9 cellular contexts compared by ENCODE assay signal in the genomic region with DNA sequence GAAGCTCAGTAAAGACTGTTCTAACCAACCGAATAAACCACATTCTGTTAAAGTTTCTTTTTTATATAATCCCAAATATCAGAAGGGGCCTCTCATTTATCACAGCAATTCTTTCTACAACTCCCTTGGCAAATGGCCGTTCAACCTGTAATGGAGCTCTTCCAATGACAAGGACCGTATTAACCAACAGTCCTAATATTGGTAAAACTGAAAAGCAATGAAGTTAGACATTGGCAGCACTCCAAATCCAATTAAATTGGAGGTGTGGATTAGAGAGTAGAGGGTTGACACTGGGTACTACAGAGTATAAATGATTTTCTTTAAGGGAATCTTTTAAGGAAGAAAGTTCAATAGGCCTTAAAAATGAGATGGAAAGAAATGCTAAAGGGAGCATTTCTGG. TPM values are rescaled to one million over a fixed set of nuclear protein-coding genes. Genes with fewer than 3 reads are reported as not detected.
DNase-seq lines count a peak whose midpoint lies in the region; ATAC-seq, FAIRE-seq and TF ChIP-seq lines count a peak whose summit lies in the region.
"Had no signal": no experiment of that assay in that cellular context is flagged by ENCODE, and none has a peak within 500 bp of the region (broad histone marks: within the 10 kb centered on the region; RNA-seq: fewer than 3 reads in every experiment).

No MANE protein-coding gene starts in this region.

- dilution Hi-C loops in endothelial cell of umbilical vein (cut with MboI; ENCODE audit: extremely low pct_ligation_motif_present, low sequenced_read_pairs), result no loop called here

- POLR2A ChIA-PET in Caco-2 (lab: Charles Lee), result no interaction called here
- POLR2A ChIA-PET in endothelial cell of umbilical vein (lab: Charles Lee), result interaction anchor here (0.6 kb wide), 1 partner anchor 13 kb away, joined by 3 read pairs; no protein-coding TSS in a partner anchor

- H2AFZ ChIP-seq in MM.1S (ENCODE audit: low read length), result peak overlapping the region; percentile 74; the same call in 1 of the 2 replicates
- H2AFZ ChIP-seq in endothelial cell of umbilical vein (ENCODE audit: low read depth, low read length), result no peak overlapping the region
- peak overlapping the region; percentile 78 for H2AFZ ChIP-seq in parathyroid adenoma

- intact Hi-C loops in Caco-2 (cut with micrococcal nuclease; ENCODE audit: unreplicated experiment), result no loop called here
- intact Hi-C loops in endothelial cell of umbilical vein (cut with micrococcal nuclease), result loop anchor here (2.0 to 5.0 kb wide), 2 partner anchors 22 to 352 kb away; partner anchors contain the start of gene TICAM2

- H3K36me3 ChIP-seq in Caco-2 (ENCODE audit: control insufficient read depth, insufficient read depth, low read length) (no peaks in the 10 kb centered on the region), MM.1S (replicated peaks; ENCODE audit: insufficient read depth, low read length) (no peaks in the 10 kb centered on the region; the same call in 1 of the 2 replicates), endothelial cell of umbilical vein (ENCODE audit: control insufficient read depth in 2 of 2, extremely low read depth in 1 of 2, insufficient read depth in 2 of 2, low read length in 2 of 2) (no peaks in the 10 kb centered on the region), parathyroid adenoma (ENCODE audit: control insufficient read depth, insufficient read depth, low read length) (no peaks in the 10 kb centered on the region)

- H3K27ac ChIP-seq in MM.1S (ENCODE audit: low read length) (no peak overlapping the region), endothelial cell of umbilical vein (ENCODE audit: insufficient read depth, low read depth, low read length) (peak overlapping the region; percentile 83), parathyroid adenoma (peak overlapping the region; percentile 81)

- H3K4me1 ChIP-seq in Caco-2, result peaks cover 13% of the 10 kb centered on the region; the same call in 1 of the 2 replicates
- peaks cover 13% of the 10 kb centered on the region; the same call in 1 of the 2 replicates for H3K4me1 ChIP-seq in MM.1S (ENCODE audit: low read length)
- peaks cover 30% of the 10 kb centered on the region for H3K4me1 ChIP-seq in endothelial cell of umbilical vein (ENCODE audit: control insufficient read depth, extremely low read depth, insufficient read depth, low read length)
- H3K4me1 ChIP-seq in parathyroid adenoma, result peaks cover 3% of the 10 kb centered on the region

- CTCF ChIA-PET in Caco-2 (lab: Charles Lee) (interaction anchor here (0.6 kb wide), 1 partner anchor 9 kb away, joined by 3 read pairs; no protein-coding TSS in a partner anchor), endothelial cell of umbilical vein (lab: Charles Lee) (interaction anchor here (0.9 to 3.7 kb wide), 5 partner anchors 10 to 316 kb away, joined by 3 to 18 read pairs (median 4); no protein-coding TSS in a partner anchor)

- no peak for TF ChIP-seq POLR2A in endothelial cell of umbilical vein (IDR thresholded peaks at IDR 0.05; ENCODE audit: low read depth, low read length)

- ATAC-seq in GM21390 (IDR thresholded peaks at IDR 0.05; ENCODE audit: unreplicated experiment), result no peak

- no peaks in the 10 kb centered on the region; the same call in 1 of the 2 replicates for H3F3A ChIP-seq in MM.1S (ENCODE audit: insufficient read depth, low read length)

- H3K9me3 Mint-ChIP-seq in Caco-2 (ENCODE audit: unreplicated experiment), result no peaks in the 10 kb centered on the region

- no peak for TF ChIP-seq CTCF in Caco-2 (IDR thresholded peaks at IDR 0.05; ENCODE audit: insufficient read depth in 1 of 2, low read depth in 1 of 2, low read length in 1 of 2, severe bottlenecking in 1 of 2, unreplicated experiment in 1 of 2)
- no peak for TF ChIP-seq CTCF in MM.1S (IDR thresholded peaks at IDR 0.05; ENCODE audit: low read length)
- TF ChIP-seq CTCF in endothelial cell of umbilical vein (IDR thresholded peaks at IDR 0.05; ENCODE audit: extremely low read depth in 1 of 2, insufficient read depth in 1 of 2, low read depth in 1 of 2, low read length in 2 of 2), result no peak
- TF ChIP-seq CTCF in parathyroid adenoma (IDR thresholded peaks at IDR 0.05), result no peak

- H3K27me3 ChIP-seq in Caco-2 (replicated peaks; ENCODE audit: control insufficient read depth, insufficient read depth, low read length) (no peaks in the 10 kb centered on the region), MM.1S (replicated peaks; ENCODE audit: insufficient read depth, low read length) (peaks cover 14% of the 10 kb centered on the region), endothelial cell of umbilical vein (ENCODE audit: control insufficient read depth in 2 of 2, insufficient read depth in 2 of 2, low read length in 2 of 2) (no peaks in the 10 kb centered on the region), parathyroid adenoma (ENCODE audit: control insufficient read depth, insufficient read depth, low read length) (no peaks in the 10 kb centered on the region)

- H3K9me3 ChIP-seq in Caco-2 (no peaks in the 10 kb centered on the region), MM.1S (replicated peaks; ENCODE audit: insufficient read depth, low read length) (no peaks in the 10 kb centered on the region), endothelial cell of umbilical vein (replicated peaks; ENCODE audit: control insufficient read depth, insufficient read depth, low read length) (no peaks in the 10 kb centered on the region), parathyroid adenoma (ENCODE audit: control insufficient read depth, low read length) (no peaks in the 10 kb centered on the region)

- peaks cover 2% of the 10 kb centered on the region for H3K9me1 ChIP-seq in endothelial cell of umbilical vein (replicated peaks; ENCODE audit: control insufficient read depth, extremely low read depth, insufficient read depth, low read length)

- H3K79me2 ChIP-seq in MM.1S (ENCODE audit: low read length), result peaks cover 61% of the 10 kb centered on the region
- peaks cover 54% of the 10 kb centered on the region for H3K79me2 ChIP-seq in endothelial cell of umbilical vein (ENCODE audit: control insufficient read depth, insufficient read depth, low read length)
- H3K79me2 ChIP-seq in parathyroid adenoma, result peaks cover 18% of the 10 kb centered on the region

- BruUV-seq in Caco-2 (replicated peaks; lab: Mats Ljungman, UMichigan) (no TSS peak), endothelial cell of umbilical vein (replicated peaks; lab: Mats Ljungman, UMichigan) (no TSS peak)

- no peak for FAIRE-seq in endothelial cell of umbilical vein (lab: Jason Lieb, UNC)
- FAIRE-seq: endometrium had no signal

- H3K27ac Mint-ChIP-seq in Caco-2 (ENCODE audit: unreplicated experiment), result peak overlapping the region; percentile 97

- H3K4me1 Mint-ChIP-seq in Caco-2 (ENCODE audit: low read depth, unreplicated experiment), result no peaks in the 10 kb centered on the region

- H4K20me1 ChIP-seq in MM.1S (ENCODE audit: insufficient read depth, low read length) (peaks cover 19% of the 10 kb centered on the region), endothelial cell of umbilical vein (replicated peaks; ENCODE audit: control insufficient read depth, extremely low read depth, insufficient read depth, low read length) (no peaks in the 10 kb centered on the region)

- no peaks in the 10 kb centered on the region for H3K27me3 Mint-ChIP-seq in Caco-2 (ENCODE audit: insufficient read depth, unreplicated experiment)

- no peak for DNase-seq in Caco-2
- no peak for DNase-seq in MM.1S
- no peak for DNase-seq in endothelial cell of umbilical vein (ENCODE audit: low read depth, low spot score)
- DNase-seq in NCI-H226, result no peak
- DNase-seq in superior temporal gyrus (ENCODE audit: extremely low spot score), result no peak
- no peak for DNase-seq in midbrain (lab: John Stamatoyannopoulos, UW)

- H3K4me2 ChIP-seq in MM.1S (ENCODE audit: low read depth, low read length) (peak overlapping the region; percentile 65), endothelial cell of umbilical vein (ENCODE audit: insufficient read depth, low read length) (peak overlapping the region; percentile 98), parathyroid adenoma (ENCODE audit: low read length) (peak overlapping the region; percentile 96)

- H3K4me3 Mint-ChIP-seq in Caco-2 (ENCODE audit: unreplicated experiment), result no peak overlapping the region

- H3K9me2 ChIP-seq in MM.1S (replicated peaks; ENCODE audit: insufficient read depth, low read length), result no peaks in the 10 kb centered on the region

- H3K9ac ChIP-seq in MM.1S (ENCODE audit: low read length) (peak overlapping the region; percentile 95), endothelial cell of umbilical vein (replicated peaks; ENCODE audit: extremely low read depth, insufficient read depth, low read length) (peak overlapping the region; percentile 93), parathyroid adenoma (no peak overlapping the region)

- peaks cover 11% of the 10 kb centered on the region for H3K36me3 Mint-ChIP-seq in Caco-2 (ENCODE audit: insufficient read depth, unreplicated experiment)

- H3K4me3 ChIP-seq in Caco-2 (ENCODE audit: low read depth, low read length), result peak overlapping the region; percentile 65
- peak overlapping the region; percentile 80 for H3K4me3 ChIP-seq in MM.1S (ENCODE audit: low read length)
- peak overlapping the region; percentile 86 to 98 (median 90) for H3K4me3 ChIP-seq in endothelial cell of umbilical vein (replicated peaks in 1 of 3; ENCODE audit: insufficient read depth in 1 of 3, low read depth in 1 of 3, low read length in 3 of 3)
- peak overlapping the region; percentile 99 for H3K4me3 ChIP-seq in parathyroid adenoma (ENCODE audit: low read depth, low read length)

TF ChIP-seq in endothelial cell of umbilical vein, 7 proteins besides CTCF, POLR2A, EP300 and RAD21 (continues in another document):
- no peak for TF ChIP-seq GATA2 (IDR thresholded peaks at IDR 0.05; ENCODE audit: insufficient read depth, insufficient read length, low read depth, low read length)

RNA-seq across cellular contexts. Expression of gene TMED7, which starts 0.8 kb away (rescaled TPM):
- total RNA-seq in Caco-2 (2022) (71.5 and 73.9 TPM in 2 replicates), endothelial cell of umbilical vein (101 TPM in 2 replicates)
- polyA plus RNA-seq in endothelial cell of umbilical vein, result 57.6 and 125 TPM in 2 replicates
- polyA plus RNA-seq in endothelial cell of umbilical vein (2011; cell fraction: cytosol; rRNA removed), result 34.2 and 50.6 TPM in 2 replicates
- 18.8 and 20.7 TPM in 2 replicates for polyA plus RNA-seq in endothelial cell of umbilical vein (2011; cell fraction: nucleus; rRNA removed)
- polyA plus RNA-seq in endothelial cell of umbilical vein (2012), result 42.5 and 53.4 TPM in 2 replicates
- 41.8 and 47.0 TPM in 2 replicates for polyA minus RNA-seq in endothelial cell of umbilical vein
- 36.3 TPM for polyA minus RNA-seq in endothelial cell of umbilical vein (2011; cell fraction: cytosol; rRNA and poly(A)+ RNA removed)
- polyA minus RNA-seq in endothelial cell of umbilical vein (2011; cell fraction: nucleus; rRNA and poly(A)+ RNA removed), result 34.1 and 43.8 TPM in 2 replicates

RNA-seq across cellular contexts. Expression of gene TICAM2, which starts 22.7 kb away (rescaled TPM):
- total RNA-seq in Caco-2 (2022) (0.91 TPM in 2 replicates), endothelial cell of umbilical vein (3.2 and 3.5 TPM in 2 replicates)
- polyA plus RNA-seq in endothelial cell of umbilical vein, result 0.10 and 0.18 TPM in 2 replicates
- 0.06 and 0.30 TPM in 2 replicates for polyA plus RNA-seq in endothelial cell of umbilical vein (2011; cell fraction: cytosol; rRNA removed)
- 0.11 and 0.22 TPM in 2 replicates for polyA plus RNA-seq in endothelial cell of umbilical vein (2011; cell fraction: nucleus; rRNA removed)
- polyA plus RNA-seq in endothelial cell of umbilical vein (2012), result 1.3 and 2.5 TPM in 2 replicates
- polyA minus RNA-seq in endothelial cell of umbilical vein, result 0.13 TPM in 1 of 2 replicates, not detected in the other
- not detected for polyA minus RNA-seq in endothelial cell of umbilical vein (2011; cell fraction: cytosol; rRNA and poly(A)+ RNA removed)
- polyA minus RNA-seq in endothelial cell of umbilical vein (2011; cell fraction: nucleus; rRNA and poly(A)+ RNA removed), result 0.63 and 0.77 TPM in 2 replicates
